In genomic region chr3:118863731-118864322, GRCh38 we compare ENCODE assay signal across 10 cellular contexts.
DNase-seq lines count a peak whose midpoint lies in the region; ATAC-seq and TF ChIP-seq lines count a peak whose summit lies in the region.
"Had no signal": no experiment of that assay in that cellular context is flagged by ENCODE, and none has a peak within 500 bp of the region (broad histone marks: within the 10 kb centered on the region; RNA-seq: fewer than 3 reads in every experiment).

No MANE protein-coding gene starts in this region.

- no peak for TF ChIP-seq POLR2A in GM18505 (IDR thresholded peaks at IDR 0.05; ENCODE audit: borderline replicate concordance, extremely low read depth, insufficient read depth, insufficient read length)

- DNase-seq in M059J (ENCODE audit: low read depth) (peak; percentile 19), iPS-NIHi11 (ENCODE audit: low spot score) (peak; percentile 17), midbrain (lab: John Stamatoyannopoulos, UW) (no peak), retina (no peak), GM19238 (ENCODE audit: insufficient read length, low spot score) (no peak)
- DNase-seq: activated B cell treated with CpG ODN at 0.5 μM for 24 hours; natural killer cell; stimulated activated naive CD4-positive, alpha-beta T cell had no signal

- ATAC-seq in GM18505 (IDR thresholded peaks at IDR 0.05; ENCODE audit: unreplicated experiment) (peak; percentile 88), GM21786 (IDR thresholded peaks at IDR 0.05; ENCODE audit: unreplicated experiment) (peak; percentile 89)
- ATAC-seq: natural killer cell had no signal

Comparison
In these comparisons a context has a peak if more than half of its experiments do, and no peak if none do; other contexts are left out.
1. DNase-seq: peak in M059J (single experiment) and iPS-NIHi11 (single experiment); none in midbrain (single experiment), retina (single experiment) and GM19238 (single experiment).